Comparison of ENCODE assay signal across 16 cellular contexts in the genomic region with DNA sequence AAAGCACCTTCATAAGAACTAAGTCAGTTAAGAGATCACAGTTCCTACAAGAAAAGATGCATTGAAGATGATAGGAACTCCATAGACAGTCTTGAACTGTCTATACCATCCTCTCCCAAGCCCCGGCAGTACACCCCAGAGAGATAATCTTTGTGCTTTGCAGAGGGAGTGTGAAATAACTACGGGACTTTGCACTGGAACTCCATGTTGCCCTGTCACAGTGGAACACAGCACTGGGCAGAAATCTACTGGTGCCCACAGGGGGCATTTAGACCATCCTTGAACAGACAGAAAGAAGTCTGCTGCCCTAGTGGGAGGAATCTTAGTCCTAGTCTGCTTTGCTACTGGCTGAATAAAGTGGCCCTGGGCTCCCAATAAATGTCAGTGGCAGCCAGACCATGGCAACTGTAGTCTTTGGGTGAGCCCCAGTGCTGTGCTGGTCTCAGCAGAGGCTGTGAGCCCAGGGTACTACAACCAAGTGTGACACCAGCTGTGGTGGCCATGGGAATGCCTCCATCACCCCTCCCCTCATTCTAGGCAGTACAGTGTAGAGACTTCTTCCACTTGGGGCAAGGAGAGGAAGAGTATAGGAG.
DNase-seq lines count a peak whose midpoint lies in the region; ATAC-seq and TF ChIP-seq lines count a peak whose summit lies in the region.
"Had no signal": no experiment of that assay in that cellular context is flagged by ENCODE, and none has a peak within 500 bp of the region (broad histone marks: within the 10 kb centered on the region; RNA-seq: fewer than 3 reads in every experiment).

No MANE protein-coding gene starts in this region.

- peaks cover 2% of the 10 kb centered on the region for H3K79me1 ChIP-seq in neuronal stem cell (ENCODE audit: low read depth, low read length)

- H3K9me3 Mint-ChIP-seq in MCF 10A (ENCODE audit: unreplicated experiment) (no peaks in the 10 kb centered on the region), WTC11 (peaks cover 34% of the 10 kb centered on the region), nephron progenitor cell (peaks cover 48% of the 10 kb centered on the region)
- H3K9me3 Mint-ChIP-seq in activated naive CD8-positive, alpha-beta T cell treated with anti-CD3 and anti-CD28 coated beads, Interleukin-2, amount 50 U/mL, for 24 hours, result no peaks in the 10 kb centered on the region
- H3K9me3 Mint-ChIP-seq: CD4-positive, alpha-beta T cell had no signal

- H3K36me3 ChIP-seq in mammary epithelial cell (ENCODE audit: insufficient read depth, low read length) (peaks cover 3% of the 10 kb centered on the region), neuronal stem cell (replicated peaks in 1 of 2; ENCODE audit: control insufficient read depth in 2 of 2, insufficient read depth in 2 of 2, low read length in 2 of 2) (peaks cover 5 to 26% of the 10 kb centered on the region in 2 donors)
- H3K36me3 ChIP-seq: colonic mucosa, HAP-1 had no signal

- H3K27ac ChIP-seq in mammary epithelial cell (ENCODE audit: insufficient read depth, low read depth, low read length) (no peak overlapping the region), neuronal stem cell (replicated peaks; ENCODE audit: low read length) (no peak overlapping the region)
- H3K27ac ChIP-seq: colonic mucosa, esophagus squamous epithelium, RWPE1, skin epidermis had no signal

- DNase-seq in MCF 10A (ENCODE audit: unreplicated experiment) (no peak), mammary epithelial cell (no peak), WTC11 (ENCODE audit: low spot score) (no peak), nephron progenitor cell (no peak), neuronal stem cell (ENCODE audit: low spot score) (no peak), glomerular visceral epithelial cell (ENCODE audit: extremely low spot score) (no peak)
- DNase-seq in activated naive CD8-positive, alpha-beta T cell treated with anti-CD3 and anti-CD28 coated beads, Interleukin-2, amount 50 U/mL, for 24 hours, result no peak
- DNase-seq: 8988T, esophagus squamous epithelium had no signal

- POLR2A ChIA-PET in MCF 10A (lab: Yijun Ruan, JAX), result no interaction called here
- POLR2A ChIA-PET in WTC11 (lab: Charles Lee), result no interaction called here

- H3K4me1 Mint-ChIP-seq in MCF 10A (ENCODE audit: insufficient read depth, unreplicated experiment) (no peaks in the 10 kb centered on the region), WTC11 (peaks cover 6% of the 10 kb centered on the region), nephron progenitor cell (no peaks in the 10 kb centered on the region)
- H3K4me1 Mint-ChIP-seq in activated naive CD8-positive, alpha-beta T cell treated with anti-CD3 and anti-CD28 coated beads, Interleukin-2, amount 50 U/mL, for 24 hours, result no peaks in the 10 kb centered on the region

- H3K9me3 ChIP-seq in mammary epithelial cell (replicated peaks; ENCODE audit: insufficient read depth, low read length), result no peaks in the 10 kb centered on the region
- peaks cover 5 to 22% of the 10 kb centered on the region in 2 donors for H3K9me3 ChIP-seq in neuronal stem cell (replicated peaks in 1 of 2; ENCODE audit: control insufficient read depth in 2 of 2, insufficient read depth in 1 of 2, low read depth in 1 of 2, low read length in 2 of 2)
- H3K9me3 ChIP-seq: colonic mucosa, esophagus squamous epithelium, HAP-1 had no signal

- BruUV-seq in MCF 10A (replicated peaks; lab: Mats Ljungman, UMichigan) (no TSS peak), mammary epithelial cell (replicated peaks; lab: Mats Ljungman, UMichigan) (no TSS peak)

- H2AFZ ChIP-seq in mammary epithelial cell (ENCODE audit: low read depth, low read length) (no peak overlapping the region), neuronal stem cell (ENCODE audit: low read length) (no peak overlapping the region)

- H3K23ac ChIP-seq in neuronal stem cell (ENCODE audit: low read depth, low read length, poor library complexity), result no peak overlapping the region

- H3K27ac Mint-ChIP-seq in MCF 10A (ENCODE audit: low read depth, unreplicated experiment) (peak overlapping the region; percentile 19), WTC11 (no peak overlapping the region), nephron progenitor cell (peak overlapping the region; percentile 11)
- H3K27ac Mint-ChIP-seq in activated naive CD8-positive, alpha-beta T cell treated with anti-CD3 and anti-CD28 coated beads, Interleukin-2, amount 50 U/mL, for 24 hours, result no peak overlapping the region
- H3K27ac Mint-ChIP-seq: CD4-positive, alpha-beta T cell had no signal

- TF ChIP-seq CTCF in MCF 10A (IDR thresholded peaks at IDR 0.05; ENCODE audit: unreplicated experiment), result no peak
- no peak for TF ChIP-seq CTCF in mammary epithelial cell (conservative IDR thresholded peaks at IDR 0.05 in 1 of 2, IDR thresholded peaks at IDR 0.05 in 1 of 2; ENCODE audit: extremely low read depth in 1 of 2, insufficient read depth in 1 of 2, low read depth in 1 of 2, low read length in 2 of 2)
- TF ChIP-seq CTCF in WTC11 (IDR thresholded peaks at IDR 0.05), result no peak
- no peak for TF ChIP-seq CTCF in nephron progenitor cell (IDR thresholded peaks at IDR 0.05)

- no peak overlapping the region for H4K8ac ChIP-seq in neuronal stem cell (ENCODE audit: low read depth, low read length)

- in situ Hi-C loops in mammary epithelial cell (cut with MboI; ENCODE audit: low sequenced_read_pairs in 2 of 2), result loop anchor here in 1 of 2 donors (10.0 to 25.0 kb wide), 2 partner anchors 343 to 1136 kb away; no protein-coding TSS in a partner anchor

- intact Hi-C loops in MCF 10A (cut with micrococcal nuclease) (loop anchor here (1.0 to 5.0 kb wide), 3 partner anchors 348 to 1146 kb away; no protein-coding TSS in a partner anchor), mammary epithelial cell (cut with micrococcal nuclease) (loop anchor here (1.0 to 2.0 kb wide), 5 partner anchors 233 to 523 kb away; partner anchors contain the start of gene LSMEM1)

- no peak overlapping the region for H3K4me3 ChIP-seq in mammary epithelial cell (replicated peaks in 1 of 3; ENCODE audit: insufficient read depth in 1 of 3, low read depth in 2 of 3, low read length in 3 of 3)
- no peak overlapping the region for H3K4me3 ChIP-seq in neuronal stem cell (ENCODE audit: low read length in 2 of 2)
- H3K4me3 ChIP-seq: colonic mucosa, esophagus squamous epithelium, HAP-1, lung, skin epidermis had no signal

- H3K4me2 ChIP-seq in mammary epithelial cell (ENCODE audit: insufficient read depth, low read depth, low read length), result no peak overlapping the region
- H3K4me2 ChIP-seq in neuronal stem cell (ENCODE audit: insufficient read depth, low read length, poor library complexity, severe bottlenecking), result no peak overlapping the region

- H3K14ac ChIP-seq in neuronal stem cell (ENCODE audit: low read length), result no peak overlapping the region

- H3K4ac ChIP-seq in neuronal stem cell (ENCODE audit: low read length), result no peak overlapping the region

- no peak overlapping the region for H3K18ac ChIP-seq in neuronal stem cell (ENCODE audit: low read length)

- H3K27me3 ChIP-seq in mammary epithelial cell (ENCODE audit: insufficient read depth, low read length) (no peaks in the 10 kb centered on the region), neuronal stem cell (ENCODE audit: control insufficient read depth in 3 of 3, insufficient read depth in 3 of 3, low read depth in 1 of 3, low read length in 3 of 3) (no peaks in the 10 kb centered on the region)
- H3K27me3 ChIP-seq: colonic mucosa, esophagus squamous epithelium had no signal

- H3K79me2 ChIP-seq in mammary epithelial cell (ENCODE audit: insufficient read depth, low read length), result no peaks in the 10 kb centered on the region

- H4K91ac ChIP-seq in neuronal stem cell (ENCODE audit: low read depth, low read length, poor library complexity), result no peak overlapping the region

- H3K4me1 ChIP-seq in mammary epithelial cell (ENCODE audit: insufficient read depth, low read length) (no peaks in the 10 kb centered on the region), neuronal stem cell (ENCODE audit: control insufficient read depth in 2 of 2, insufficient read depth in 1 of 2, low read depth in 1 of 2, low read length in 2 of 2) (peaks cover 0 to 4% of the 10 kb centered on the region in 2 donors)
- H3K4me1 ChIP-seq: colonic mucosa, esophagus squamous epithelium, HAP-1 had no signal

- 83% methylated on average over 2 of the region's 2 CpGs for WGBS in mammary epithelial cell (ENCODE audit: low coverage, missing lambda C conversion rate)
- no CpG with 5 or more reads among the region's 2 CpGs for WGBS in neuronal stem cell (ENCODE audit: extremely low coverage in 2 of 2, insufficient read length in 2 of 2, insufficient replicate concordance in 1 of 2), 2 donors

- H3K27me3 Mint-ChIP-seq in MCF 10A (ENCODE audit: insufficient read depth, unreplicated experiment) (no peaks in the 10 kb centered on the region), WTC11 (ENCODE audit: low read depth) (no peaks in the 10 kb centered on the region; the same call in 1 of the 2 replicates), nephron progenitor cell (ENCODE audit: low read depth, poor library complexity) (no peaks in the 10 kb centered on the region)
- H3K27me3 Mint-ChIP-seq in activated naive CD8-positive, alpha-beta T cell treated with anti-CD3 and anti-CD28 coated beads, Interleukin-2, amount 50 U/mL, for 24 hours, result no peaks in the 10 kb centered on the region
- H3K27me3 Mint-ChIP-seq: CD4-positive, alpha-beta T cell had no signal

- no peak overlapping the region for H2AK5ac ChIP-seq in neuronal stem cell (ENCODE audit: low read depth, low read length)

- H2BK120ac ChIP-seq in neuronal stem cell (ENCODE audit: low read depth, low read length), result no peak overlapping the region

- dilution Hi-C loops in mammary epithelial cell (cut with HindIII; ENCODE audit: low sequenced_read_pairs), result no loop called here

- no peak overlapping the region for H2BK15ac ChIP-seq in neuronal stem cell (ENCODE audit: low read length)

- no peak overlapping the region for H2BK12ac ChIP-seq in neuronal stem cell (ENCODE audit: low read length)

- no peaks in the 10 kb centered on the region for H4K20me1 ChIP-seq in mammary epithelial cell (ENCODE audit: insufficient read depth, low read length)

- peak; percentile 10 for ATAC-seq in GM21529 (IDR thresholded peaks at IDR 0.05; ENCODE audit: unreplicated experiment)
- peak; percentile 32; the same call in 1 of the 2 replicates for ATAC-seq in WTC11
- ATAC-seq in activated naive CD8-positive, alpha-beta T cell treated with anti-CD3 and anti-CD28 coated beads, Interleukin-2, amount 50 U/mL, for 24 hours, result no peak

- no peak overlapping the region for H2BK5ac ChIP-seq in neuronal stem cell (ENCODE audit: low read length)

- H3K36me3 Mint-ChIP-seq in MCF 10A (ENCODE audit: insufficient read depth, unreplicated experiment) (peaks cover 12% of the 10 kb centered on the region), WTC11 (peaks cover 43% of the 10 kb centered on the region), nephron progenitor cell (ENCODE audit: low read depth) (peaks cover 83% of the 10 kb centered on the region)
- peaks cover 25% of the 10 kb centered on the region for H3K36me3 Mint-ChIP-seq in activated naive CD8-positive, alpha-beta T cell treated with anti-CD3 and anti-CD28 coated beads, Interleukin-2, amount 50 U/mL, for 24 hours (ENCODE audit: low read depth)

- H3K9ac ChIP-seq in mammary epithelial cell (ENCODE audit: insufficient read depth, low read length), result no peak overlapping the region
- no peak overlapping the region for H3K9ac ChIP-seq in neuronal stem cell (ENCODE audit: low read depth, low read length, poor library complexity)

- CTCF ChIA-PET in MCF 10A (lab: Yijun Ruan, JAX) (interaction anchor here (0.6 to 7.1 kb wide), 10 partner anchors 8 to 414 kb away, joined by 3 to 68 read pairs (median 6); no protein-coding TSS in a partner anchor), mammary epithelial cell (lab: Charles Lee; ENCODE audit: low non-redundant PET) (interaction anchor here (0.6 kb wide), 1 partner anchor 446 kb away, joined by 3 read pairs; no protein-coding TSS in a partner anchor), WTC11 (lab: Charles Lee) (interaction anchor here (1.4 kb wide), 1 partner anchor 8 kb away, joined by 4 read pairs; no protein-coding TSS in a partner anchor)

- H3K4me3 Mint-ChIP-seq in MCF 10A (ENCODE audit: unreplicated experiment) (no peak overlapping the region), WTC11 (no peak overlapping the region), nephron progenitor cell (no peak overlapping the region)
- H3K4me3 Mint-ChIP-seq in activated naive CD8-positive, alpha-beta T cell treated with anti-CD3 and anti-CD28 coated beads, Interleukin-2, amount 50 U/mL, for 24 hours, result no peak overlapping the region
- H3K4me3 Mint-ChIP-seq: CD4-positive, alpha-beta T cell had no signal

Comparison
In these comparisons a context has a peak if more than half of its experiments do, and no peak if none do; other contexts are left out.
1. H3K27ac Mint-ChIP-seq: peak in MCF 10A (single experiment) and nephron progenitor cell (single experiment); none in WTC11 (single experiment) and activated naive CD8-positive, alpha-beta T cell treated with anti-CD3 and anti-CD28 coated beads, Interleukin-2, amount 50 U/mL, for 24 hours (single experiment).